Comparison of ENCODE assay signal across 8 cellular contexts in genomic region chr1:158180741-158181576, GRCh38. TPM values are rescaled to one million over a fixed set of nuclear protein-coding genes. Genes with fewer than 3 reads are reported as not detected.
DNase-seq lines count a peak whose midpoint lies in the region; ATAC-seq and TF ChIP-seq lines count a peak whose summit lies in the region.

Gene CD1D (plus strand): TSS chr1:158180895. CDS start chr1:158181102, 207 bp downstream.

- peaks cover 12% of the 10 kb centered on the region for H3K27me3 Mint-ChIP-seq in glutamatergic neuron (ENCODE audit: unreplicated experiment)

- H3K9me3 Mint-ChIP-seq in glutamatergic neuron (ENCODE audit: unreplicated experiment) = peaks cover 12% of the 10 kb centered on the region

- H3K4me3 Mint-ChIP-seq in glutamatergic neuron (ENCODE audit: unreplicated experiment) = peak within 1 kb of the TSS; percentile 97

- TF ChIP-seq CTCF in WI38 (IDR thresholded peaks at IDR 0.05; ENCODE audit: low read depth, low read length) (no peak), glutamatergic neuron (IDR thresholded peaks at IDR 0.05; ENCODE audit: partially characterized antibody, unreplicated experiment) (no peak), omental fat pad (IDR thresholded peaks at IDR 0.05) (no peak)

- peak within 1 kb of the TSS; percentile 40 for H3K4me3 ChIP-seq in WI38 (ENCODE audit: low read depth, low read length)

- peak; percentile 59 for DNase-seq in activated CD8-positive, alpha-beta memory T cell treated with anti-CD3 and anti-CD28 coated beads for 24 hours
- DNase-seq in activated CD8-positive, alpha-beta memory T cell treated with anti-CD3 and anti-CD28 coated beads, Interleukin-2, amount 50 U/mL, for 4 hours = no peak
- DNase-seq in glutamatergic neuron = peak; percentile 60
- no peak for DNase-seq in omental fat pad (ENCODE audit: low spot score)
- no peak for DNase-seq in medulla oblongata (ENCODE audit: extremely low spot score)
- DNase-seq in pons (ENCODE audit: low spot score) = no peak

- peaks cover 6% of the 10 kb centered on the region for H3K4me1 Mint-ChIP-seq in glutamatergic neuron (ENCODE audit: low read depth, unreplicated experiment)

- peak; percentile 48 for ATAC-seq in omental fat pad (ENCODE audit: low FRiP score)
- no peak for ATAC-seq in HG03135 (IDR thresholded peaks at IDR 0.05; ENCODE audit: unreplicated experiment)

- peaks cover 5% of the 10 kb centered on the region for H3K36me3 Mint-ChIP-seq in glutamatergic neuron (ENCODE audit: unreplicated experiment)

- peak within 1 kb of the TSS; percentile 20 for H3K27ac Mint-ChIP-seq in glutamatergic neuron (ENCODE audit: unreplicated experiment)

RNA-seq across cellular contexts. Expression of gene CD1D, which starts in this region (rescaled TPM):
- total RNA-seq in glutamatergic neuron (ENCODE audit: unreplicated experiment) (0.25 TPM), omental fat pad (1 to 10 TPM in 3 of 4 donors, under 1 TPM in 1; 0.84 to 3.7 (median 3.1) TPM)

Comparison
In these comparisons a context has a peak if more than half of its experiments do, and no peak if none do; other contexts are left out.
1. Peak in DNase-seq in glutamatergic neuron; RNA of the gene not detected or under 1 TPM.